10 cellular contexts compared by ENCODE assay signal in the genomic region with DNA sequence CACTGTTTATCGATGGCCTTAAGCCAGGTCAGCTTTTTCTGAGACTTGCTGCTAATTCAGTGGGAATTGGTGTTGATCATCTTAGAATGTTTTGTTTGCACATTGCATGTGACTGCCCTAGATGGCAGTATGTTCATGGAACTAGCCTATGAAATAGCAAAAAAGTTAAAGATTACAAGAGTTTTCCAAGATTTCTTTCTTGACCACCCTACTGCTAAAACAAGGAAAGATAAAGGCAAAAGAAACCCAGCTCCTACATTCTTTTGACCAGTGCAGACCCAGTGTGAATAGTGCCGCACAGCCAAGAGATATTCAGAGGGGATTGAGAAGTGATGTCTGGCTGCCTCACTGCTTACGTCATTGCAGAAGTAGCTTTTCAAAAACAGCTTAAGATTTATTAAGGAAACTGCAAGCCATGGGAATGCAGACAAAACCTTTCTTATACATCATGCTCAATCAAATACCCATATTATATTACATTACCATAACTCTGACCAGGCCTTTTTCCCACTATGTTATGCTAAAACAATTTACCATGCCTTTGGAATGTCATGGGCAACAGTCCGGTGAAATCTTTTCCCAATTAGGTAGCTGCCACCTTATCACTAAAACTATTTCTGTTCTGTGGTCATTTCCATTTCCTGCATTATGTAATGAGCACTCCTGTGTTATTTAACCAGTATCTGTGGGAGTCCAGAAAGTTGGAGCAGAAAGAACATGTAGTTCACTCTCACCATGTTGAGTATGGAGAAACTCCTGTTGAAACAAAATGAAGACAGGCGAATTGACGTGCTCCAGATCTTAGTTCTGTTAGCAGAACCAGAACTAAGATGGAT. TPM values are rescaled to one million over a fixed set of nuclear protein-coding genes. Genes with fewer than 3 reads are reported as not detected.
DNase-seq lines count a peak whose midpoint lies in the region; ATAC-seq and TF ChIP-seq lines count a peak whose summit lies in the region.
"Had no signal": no experiment of that assay in that cellular context is flagged by ENCODE, and none has a peak within 500 bp of the region (broad histone marks: within the 10 kb centered on the region; RNA-seq: fewer than 3 reads in every experiment).

No MANE protein-coding gene starts in this region.

- ATAC-seq in Right ventricle myocardium inferior (peak; percentile 70), left colon (no peak)
- ATAC-seq: activated T-helper 17 cell treated with anti-CD3 and anti-CD28 coated beads, Interleukin-2, amount 50 U/mL, for 72 hours had no signal

- H3K4me3 ChIP-seq in coronary artery = peak overlapping the region; percentile 43
- H3K4me3 ChIP-seq: BLaER1 had no signal

- intact Hi-C loops in Right ventricle myocardium inferior (cut with DNase I) (loop anchor here (2.0 to 5.0 kb wide), 3 partner anchors 43 to 83 kb away; no protein-coding TSS in a partner anchor), cardiac septum (cut with DNase I) (loop anchor here (5.0 kb wide), 1 partner anchor 42 kb away; no protein-coding TSS in a partner anchor), left colon (cut with DNase I, micrococcal nuclease) (loop anchor here in 1 of 2 donors (5.0 to 10.0 kb wide), 2 partner anchors 100 to 148 kb away; no protein-coding TSS in a partner anchor)

- H3K27ac ChIP-seq in coronary artery = peak overlapping the region; percentile 95 to 99
- H3K27ac ChIP-seq: BLaER1 had no signal

- no peak for TF ChIP-seq CTCF in coronary artery (IDR thresholded peaks at IDR 0.05)

- DNase-seq in Right ventricle myocardium inferior (ENCODE audit: missing footprints) = no peak
- DNase-seq in cardiac septum (ENCODE audit: low spot score) = no peak
- no peak for DNase-seq in coronary artery (ENCODE audit: low spot score)
- peak; percentile 20 for DNase-seq in mucosa of gallbladder (ENCODE audit: low spot score)
- no peak for DNase-seq in left colon
- DNase-seq in NCI-H146 (lab: John Stamatoyannopoulos, UW) = no peak
- DNase-seq in stimulated activated CD4-positive, alpha-beta T cell treated with anti-CD3 and anti-CD28 coated beads, Interleukin-4, amount 100 ng/mL, for 24 hours = no peak
- DNase-seq in NOMO-1 (lab: John Stamatoyannopoulos, UW; ENCODE audit: unreplicated experiment in 2 of 2) = no peak

RNA-seq across cellular contexts. Expression of a gene that starts 6.0 kb away (rescaled TPM):
- total RNA-seq in Right ventricle myocardium inferior (127 TPM), cardiac septum (184 TPM), mucosa of gallbladder (36.4 TPM), left colon (10 to 100 TPM in 1 of 2 donors, 1 to 10 TPM in 1; 8.3 to 28.7 TPM)
